ENCODE assay signal across 8 cellular contexts in genomic region chr4:147707892-147708672, GRCh38. TPM values are rescaled to one million over a fixed set of nuclear protein-coding genes. Genes with fewer than 3 reads are reported as not detected.
DNase-seq lines count a peak whose midpoint lies in the region; ATAC-seq and TF ChIP-seq lines count a peak whose summit lies in the region.

No MANE protein-coding gene starts in this region.

- H3K27me3 Mint-ChIP-seq in activated CD8-positive, alpha-beta T cell treated with anti-CD3 and anti-CD28 coated beads for 36 hours = peaks cover 1% of the 10 kb centered on the region
- H3K27me3 Mint-ChIP-seq in natural killer cell (ENCODE audit: low read depth in 2 of 2) = peaks cover 0 to 3% of the 10 kb centered on the region in 2 donors

- POLR2A ChIA-PET in activated CD8-positive, alpha-beta T cell treated with anti-CD3 and anti-CD28 coated beads for 36 hours (lab: Charles Lee) = no interaction called here

- no peak overlapping the region for H3K4me3 ChIP-seq in GM23248
- H3K4me3 ChIP-seq in NB4 (ENCODE audit: low read depth, low read length) = no peak overlapping the region
- peak overlapping the region in 1 of 4 donors; percentile 13 for H3K4me3 ChIP-seq in esophagus muscularis mucosa
- H3K4me3 ChIP-seq in aorta (ENCODE audit: low read length in 2 of 2) = no peak overlapping the region

- in situ Hi-C loops in GM23248 (cut with MboI) = loop anchor here (5.0 kb wide), 1 partner anchor 159 kb away; no protein-coding TSS in a partner anchor

- no peaks in the 10 kb centered on the region for H3K4me1 ChIP-seq in GM23248 (ENCODE audit: insufficient read depth)
- H3K4me1 ChIP-seq in esophagus muscularis mucosa = peaks cover 0 to 12% (median 9%) of the 10 kb centered on the region in 4 donors
- H3K4me1 ChIP-seq in aorta (ENCODE audit: control insufficient read depth in 1 of 2, insufficient read depth in 2 of 2, low read length in 2 of 2) = no peaks in the 10 kb centered on the region

- H3K36me3 ChIP-seq in GM23248 (ENCODE audit: low read depth) (no peaks in the 10 kb centered on the region), esophagus muscularis mucosa (no peaks in the 10 kb centered on the region), aorta (ENCODE audit: control insufficient read depth in 1 of 2, insufficient read depth in 2 of 2, low read length in 1 of 2) (no peaks in the 10 kb centered on the region)

- no peak for TF ChIP-seq EP300 in esophagus muscularis mucosa (IDR thresholded peaks at IDR 0.05)

- H3K4me3 Mint-ChIP-seq in activated CD8-positive, alpha-beta T cell treated with anti-CD3 and anti-CD28 coated beads for 36 hours = no peak overlapping the region
- H3K4me3 Mint-ChIP-seq in natural killer cell = no peak overlapping the region

- no peaks in the 10 kb centered on the region for H3F3A ChIP-seq in GM23248 (ENCODE audit: insufficient read depth)

- no peak overlapping the region for H3K27ac Mint-ChIP-seq in activated CD8-positive, alpha-beta T cell treated with anti-CD3 and anti-CD28 coated beads for 36 hours
- no peak overlapping the region for H3K27ac Mint-ChIP-seq in natural killer cell

- ATAC-seq in activated CD8-positive, alpha-beta T cell treated with anti-CD3 and anti-CD28 coated beads for 36 hours = peak; percentile 77
- peak; percentile 65 to 86 (median 80) for ATAC-seq in natural killer cell
- peak; percentile 79 for ATAC-seq in aorta (ENCODE audit: low FRiP score)

- peak overlapping the region; percentile 73 for H2AFZ ChIP-seq in GM23248

- H3K9me3 Mint-ChIP-seq in activated CD8-positive, alpha-beta T cell treated with anti-CD3 and anti-CD28 coated beads for 36 hours = no peaks in the 10 kb centered on the region
- H3K9me3 Mint-ChIP-seq in natural killer cell = no peaks in the 10 kb centered on the region

- H3K9ac ChIP-seq in GM23248 = no peak overlapping the region

- H3K9me2 ChIP-seq in GM23248 (ENCODE audit: insufficient read depth) = no peaks in the 10 kb centered on the region

- no peaks in the 10 kb centered on the region for H3K79me2 ChIP-seq in GM23248 (ENCODE audit: insufficient read depth)

- H3K4me1 Mint-ChIP-seq in activated CD8-positive, alpha-beta T cell treated with anti-CD3 and anti-CD28 coated beads for 36 hours (ENCODE audit: low read depth) = peaks cover 3% of the 10 kb centered on the region
- H3K4me1 Mint-ChIP-seq in natural killer cell = peaks cover 8 to 9% of the 10 kb centered on the region in 2 donors

- CTCF ChIA-PET in activated CD8-positive, alpha-beta T cell treated with anti-CD3 and anti-CD28 coated beads for 36 hours (lab: Charles Lee) = interaction anchor here (0.6 to 12.1 kb wide), 33 partner anchors 10 to 664 kb away, joined by 3 to 180 read pairs (median 4); partner anchors contain the start of genes ARHGAP10, PRMT9 and TMEM184C

- H3K27ac ChIP-seq in GM23248 (no peak overlapping the region), esophagus muscularis mucosa (replicated peaks in 1 of 4) (no peak overlapping the region), aorta (ENCODE audit: low read depth in 1 of 2, low read length in 2 of 2) (no peak overlapping the region)

- WGBS in GM23248 (ENCODE audit: low coverage in 1 of 2, low lambda C conversion rate in 2 of 2, missing lambda C conversion rate in 2 of 2), 2 experiments = 14 to 21% methylated on average over 7 of the region's 7 CpGs
- WGBS in esophagus muscularis mucosa = 34% methylated on average over 7 of the region's 7 CpGs
- WGBS in aorta, 2 donors = 23 to 35% methylated on average over 7 of the region's 7 CpGs

- H3K4me2 ChIP-seq in GM23248 (ENCODE audit: unreplicated experiment) = peak overlapping the region; percentile 48

- H3K36me3 Mint-ChIP-seq in activated CD8-positive, alpha-beta T cell treated with anti-CD3 and anti-CD28 coated beads for 36 hours (ENCODE audit: low read depth) = no peaks in the 10 kb centered on the region
- no peaks in the 10 kb centered on the region for H3K36me3 Mint-ChIP-seq in natural killer cell

- no peak for TF ChIP-seq POLR2A in NB4 (IDR thresholded peaks at IDR 0.05; ENCODE audit: extremely low read depth, insufficient read length)
- TF ChIP-seq POLR2A in esophagus muscularis mucosa (IDR thresholded peaks at IDR 0.05; ENCODE audit: low read depth) = no peak

- TF ChIP-seq CTCF in NB4 (IDR thresholded peaks at IDR 0.05; ENCODE audit: low read depth, low read length) (peak; percentile 82), esophagus muscularis mucosa (IDR thresholded peaks at IDR 0.05) (peak; percentile 85 to 89 (median 86)), natural killer cell (IDR thresholded peaks at IDR 0.05) (peak; percentile 92)
- TF ChIP-seq CTCF in activated CD8-positive, alpha-beta T cell treated with anti-CD3 and anti-CD28 coated beads for 36 hours (IDR thresholded peaks at IDR 0.05) = peak; percentile 96

- no peaks in the 10 kb centered on the region for H3K27me3 ChIP-seq in GM23248 (replicated peaks; ENCODE audit: insufficient read depth)
- no peaks in the 10 kb centered on the region for H3K27me3 ChIP-seq in esophagus muscularis mucosa
- no peaks in the 10 kb centered on the region for H3K27me3 ChIP-seq in aorta (ENCODE audit: control insufficient read depth in 1 of 2, insufficient read depth in 2 of 2, low read length in 1 of 2)

- intact Hi-C loops in activated CD8-positive, alpha-beta T cell treated with anti-CD3 and anti-CD28 coated beads for 36 hours (cut with micrococcal nuclease) = loop anchor here (1.0 kb wide), 1 partner anchor 158 kb away; no protein-coding TSS in a partner anchor
- intact Hi-C loops in esophagus muscularis mucosa (cut with DNase I) (loop anchor here (2.0 kb wide), 1 partner anchor 159 kb away; no protein-coding TSS in a partner anchor), natural killer cell (cut with micrococcal nuclease) (loop anchor here (1.0 to 2.0 kb wide), 2 partner anchors 158 to 189 kb away; no protein-coding TSS in a partner anchor), aorta (cut with DNase I) (loop anchor here (1.0 to 2.0 kb wide), 2 partner anchors 158 to 159 kb away; no protein-coding TSS in a partner anchor)

- H3K9me3 ChIP-seq in GM23248 (ENCODE audit: low read depth) (no peaks in the 10 kb centered on the region), esophagus muscularis mucosa (no peaks in the 10 kb centered on the region), aorta (ENCODE audit: control insufficient read depth, low read length) (no peaks in the 10 kb centered on the region)

- DNase-seq in NCI-H1092 treated with DMSO at 0.1 percent for 48 hours (lab: John Stamatoyannopoulos, UW) (peak; percentile 42), NCI-H1092 (lab: John Stamatoyannopoulos, UW) (no peak), GM23248 (peak; percentile 57), NB4 (ENCODE audit: low read depth) (peak; percentile 34), esophagus muscularis mucosa (ENCODE audit: extremely low spot score) (no peak), natural killer cell (peak; percentile 27), aorta (no peak)
- peak; percentile 72 for DNase-seq in activated CD8-positive, alpha-beta T cell treated with anti-CD3 and anti-CD28 coated beads for 36 hours

- H4K20me1 ChIP-seq in GM23248 (ENCODE audit: insufficient read depth) = no peaks in the 10 kb centered on the region

RNA-seq across cellular contexts. Expression of gene ARHGAP10, which starts 23.8 kb away (rescaled TPM):
- 21.0 and 24.8 TPM in 2 replicates for total RNA-seq in GM23248 (2014; rRNA removed; shearing (Covaris generic))
- polyA plus RNA-seq in GM23248 (2016; fragmentation: Nextera tagmentation; extraction: Ambion mirVana) = 17.0 and 19.5 TPM in 2 replicates
- total RNA-seq in activated CD8-positive, alpha-beta T cell treated with anti-CD3 and anti-CD28 coated beads for 36 hours = 1 to 10 TPM; 4.0 to 5.1 TPM
- total RNA-seq in esophagus muscularis mucosa = 100 to 1,000 TPM; 186 to 296 (median 192) TPM
- total RNA-seq in natural killer cell = 10 to 100 TPM; 13.9 to 28.7 (median 23.2) TPM
- total RNA-seq in aorta = 10 to 100 TPM; 57.3 to 94.5 TPM
- 10 to 100 TPM; 47.3 to 69.7 TPM for polyA plus RNA-seq in aorta

RNA-seq across cellular contexts. Expression of gene PRMT9, which starts 24.1 kb away (rescaled TPM):
- 6.4 and 8.6 TPM in 2 replicates for total RNA-seq in GM23248 (2014; rRNA removed; shearing (Covaris generic))
- polyA plus RNA-seq in GM23248 (2016; fragmentation: Nextera tagmentation; extraction: Ambion mirVana) (5.0 and 6.0 TPM in 2 replicates), aorta (1 to 10 TPM; 3.4 to 7.9 TPM)
- 1 to 10 TPM; 7.4 to 8.8 TPM for total RNA-seq in activated CD8-positive, alpha-beta T cell treated with anti-CD3 and anti-CD28 coated beads for 36 hours
- total RNA-seq in esophagus muscularis mucosa (1 to 10 TPM; 4.1 to 7.5 (median 6.4) TPM), natural killer cell (10 to 100 TPM; 13.4 to 16.6 (median 13.7) TPM), aorta (1 to 10 TPM; 8.5 to 9.9 TPM)

Comparison
In these comparisons a context has a peak if more than half of its experiments do, and no peak if none do; other contexts are left out.
1. DNase-seq: peak in NCI-H1092 treated with DMSO at 0.1 percent for 48 hours (single experiment), GM23248 (single experiment), NB4 (single experiment), activated CD8-positive, alpha-beta T cell treated with anti-CD3 and anti-CD28 coated beads for 36 hours (single experiment) and natural killer cell (single experiment); none in NCI-H1092 (single experiment), esophagus muscularis mucosa (single experiment) and aorta (0 of 2).
2. Peak in every context shown above with its lines, with median percentiles within 50 percentile points of each other: CTCF ChIP-seq and ATAC-seq.